In the genomic region with DNA sequence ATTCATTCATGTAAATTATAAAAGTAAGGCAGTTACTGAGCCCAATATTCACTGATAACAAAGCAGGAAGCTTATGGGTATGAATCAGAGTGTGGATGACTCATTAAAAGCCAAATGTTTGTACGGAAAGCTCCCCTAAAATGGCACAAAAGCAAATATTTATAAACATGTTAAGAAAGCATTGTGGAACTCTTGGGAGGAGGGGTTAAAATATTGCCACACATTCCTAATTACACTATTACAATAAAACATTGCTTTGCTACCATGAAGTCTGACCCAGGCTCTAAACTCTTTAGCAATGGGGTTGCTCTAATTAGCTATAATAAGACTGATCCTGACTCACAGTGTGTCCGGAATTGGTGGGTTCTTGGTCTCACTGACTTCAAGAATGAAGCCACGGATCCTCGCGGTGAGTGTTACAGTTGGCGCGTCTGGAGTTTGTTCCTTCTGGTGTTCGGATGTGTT, we compare ENCODE assay signal across 9 cellular contexts.
DNase-seq lines count a peak whose midpoint lies in the region; ATAC-seq lines count a peak whose summit lies in the region.
"Had no signal": no experiment of that assay in that cellular context is flagged by ENCODE, and none has a peak within 500 bp of the region (broad histone marks: within the 10 kb centered on the region; RNA-seq: fewer than 3 reads in every experiment).

No MANE protein-coding gene starts in this region.

- ATAC-seq in HG03095 (IDR thresholded peaks at IDR 0.05; ENCODE audit: unreplicated experiment) (no peak), Right ventricle myocardium inferior (no peak)
- ATAC-seq: sciatic nerve had no signal

- intact Hi-C loops in Right ventricle myocardium inferior (cut with DNase I): no loop called here

- DNase-seq in NCI-H748 (lab: John Stamatoyannopoulos, UW; ENCODE audit: unreplicated experiment): peak; percentile 20
- no peak for DNase-seq in NCI-H748 treated with DMSO at 0.1 percent for 48 hours (lab: John Stamatoyannopoulos, UW)
- peak; percentile 44 to 68 for DNase-seq in NOMO-1 (lab: John Stamatoyannopoulos, UW; ENCODE audit: unreplicated experiment in 2 of 2)
- DNase-seq in dermis blood vessel endothelial cell: peak; percentile 83
- peak; percentile 66 for DNase-seq in pulmonary artery endothelial cell (ENCODE audit: low read depth, low spot score)
- no peak for DNase-seq in Right ventricle myocardium inferior (ENCODE audit: missing footprints)
- DNase-seq in HuH-7 (ENCODE audit: low spot score): no peak

Comparison
In these comparisons a context has a peak if more than half of its experiments do, and no peak if none do; other contexts are left out.
1. DNase-seq: peak in NCI-H748 (single experiment), NOMO-1 (2 of 2), dermis blood vessel endothelial cell (single experiment) and pulmonary artery endothelial cell (single experiment); none in NCI-H748 treated with DMSO at 0.1 percent for 48 hours (single experiment), Right ventricle myocardium inferior (single experiment) and HuH-7 (single experiment).